8 cellular contexts compared by ENCODE assay signal in genomic region chr6:34236423-34237315, GRCh38. TPM values are rescaled to one million over a fixed set of nuclear protein-coding genes. Genes with fewer than 3 reads are reported as not detected.
DNase-seq lines count a peak whose midpoint lies in the region; ATAC-seq, FAIRE-seq and TF ChIP-seq lines count a peak whose summit lies in the region.

A gene with protein sequence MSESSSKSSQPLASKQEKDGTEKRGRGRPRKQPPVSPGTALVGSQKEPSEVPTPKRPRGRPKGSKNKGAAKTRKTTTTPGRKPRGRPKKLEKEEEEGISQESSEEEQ (plus strand): TSS chr6:34236873. CDS start chr6:34240781, 3,908 bp downstream.

- H3K9me3 ChIP-seq in astrocyte (ENCODE audit: insufficient read depth, low read depth, low read length) = no peaks in the 10 kb centered on the region
- no peaks in the 10 kb centered on the region for H3K9me3 ChIP-seq in hepatocyte (ENCODE audit: low read depth)

- TF ChIP-seq CTCF in astrocyte (IDR thresholded peaks at IDR 0.05; ENCODE audit: insufficient read depth, low read depth, low read length) (no peak), hepatocyte (IDR thresholded peaks at IDR 0.05; ENCODE audit: poor library complexity) (no peak), retinal pigment epithelial cell (conservative IDR thresholded peaks at IDR 0.05; ENCODE audit: low read depth, low read length) (no peak)

- H4K20me1 ChIP-seq in astrocyte (ENCODE audit: insufficient read depth, low read length) (peaks cover 31% of the 10 kb centered on the region), hepatocyte (ENCODE audit: insufficient read depth, poor library complexity, severe bottlenecking) (peaks cover 2% of the 10 kb centered on the region)

- H3K27ac ChIP-seq in astrocyte (ENCODE audit: low read depth, low read length) (peak within 1 kb of the TSS; percentile 81), hepatocyte (peak within 1 kb of the TSS; percentile 96)

- H3K36me3 Mint-ChIP-seq in astrocyte (ENCODE audit: low read depth, unreplicated experiment) = peaks cover 3% of the 10 kb centered on the region

- H3K4me1 ChIP-seq in astrocyte (ENCODE audit: insufficient read depth, low read length) = peaks cover 36% of the 10 kb centered on the region
- H3K4me1 ChIP-seq in hepatocyte (ENCODE audit: insufficient read depth) = peaks cover 23% of the 10 kb centered on the region

- H2AFZ ChIP-seq in astrocyte (ENCODE audit: low read depth, low read length) (peak within 1 kb of the TSS; percentile 9), hepatocyte (peak within 1 kb of the TSS; percentile 66)

- H3K9me2 ChIP-seq in hepatocyte (replicated peaks; ENCODE audit: insufficient read depth) = no peaks in the 10 kb centered on the region

- no peak for FAIRE-seq in astrocyte (lab: Jason Lieb, UNC)

- peaks cover 2% of the 10 kb centered on the region for H3K4me1 Mint-ChIP-seq in astrocyte (ENCODE audit: low read depth, unreplicated experiment)

- H3K79me2 ChIP-seq in astrocyte (ENCODE audit: insufficient read depth, low read length) (peaks cover 42% of the 10 kb centered on the region), hepatocyte (peaks cover 24% of the 10 kb centered on the region)

- 3% methylated on average over 88 of the region's 93 CpGs for WGBS in hepatocyte (ENCODE audit: low lambda C conversion rate, missing lambda C conversion rate)

- no peaks in the 10 kb centered on the region for H3K27me3 Mint-ChIP-seq in astrocyte (ENCODE audit: low read depth, unreplicated experiment)

- H3K9me3 Mint-ChIP-seq in astrocyte (ENCODE audit: unreplicated experiment) = no peaks in the 10 kb centered on the region

- DNase-seq in NCI-H1930 (lab: John Stamatoyannopoulos, UW) (peak; percentile 80 to 87), T-helper 9 cell (peak; percentile 92), astrocyte (ENCODE audit: low read depth) (peak; percentile 68), hepatocyte (ENCODE audit: low spot score) (peak; percentile 94), retinal pigment epithelial cell (ENCODE audit: low read depth) (peak; percentile 77), HPDE6-E6E7 (ENCODE audit: extremely low spot score) (no peak)

- H3K36me3 ChIP-seq in astrocyte (ENCODE audit: insufficient read depth, low read length) (peaks cover 7% of the 10 kb centered on the region), hepatocyte (replicated peaks; ENCODE audit: insufficient read depth, low read depth) (no peaks in the 10 kb centered on the region)

- peak within 1 kb of the TSS; percentile 71 for H3K27ac Mint-ChIP-seq in astrocyte (ENCODE audit: unreplicated experiment)

- H3K4me2 ChIP-seq in astrocyte (ENCODE audit: low read length) = peak within 1 kb of the TSS; percentile 97
- H3K4me2 ChIP-seq in hepatocyte = peak within 1 kb of the TSS; percentile 99

- H3K27me3 ChIP-seq in astrocyte (ENCODE audit: insufficient read depth, low read length) (no peaks in the 10 kb centered on the region), hepatocyte (no peaks in the 10 kb centered on the region)

- peak within 1 kb of the TSS; percentile 77 for H3K4me3 Mint-ChIP-seq in astrocyte (ENCODE audit: unreplicated experiment)

- H3K9ac ChIP-seq in astrocyte (ENCODE audit: low read length) = peak within 1 kb of the TSS; percentile 85

- H3K4me3 ChIP-seq in astrocyte (ENCODE audit: insufficient read depth, low read depth, low read length) (peak within 1 kb of the TSS; percentile 74), hepatocyte (peak within 1 kb of the TSS; percentile 67), retinal pigment epithelial cell (ENCODE audit: low read length) (peak within 1 kb of the TSS; percentile 78)

- ATAC-seq in GM18502 (IDR thresholded peaks at IDR 0.05; ENCODE audit: poor library complexity, unreplicated experiment) (peak; percentile 69), HG02938 (IDR thresholded peaks at IDR 0.05; ENCODE audit: unreplicated experiment) (peak; percentile 59)

RNA-seq across cellular contexts. Expression of the gene that starts here (rescaled TPM):
- total RNA-seq in astrocyte (109 and 199 TPM in 2 replicates), hepatocyte (43.4 and 57.9 TPM in 2 replicates)
- polyA plus RNA-seq in hepatocyte = 69.0 and 94.8 TPM in 2 replicates
